In the genomic region with DNA sequence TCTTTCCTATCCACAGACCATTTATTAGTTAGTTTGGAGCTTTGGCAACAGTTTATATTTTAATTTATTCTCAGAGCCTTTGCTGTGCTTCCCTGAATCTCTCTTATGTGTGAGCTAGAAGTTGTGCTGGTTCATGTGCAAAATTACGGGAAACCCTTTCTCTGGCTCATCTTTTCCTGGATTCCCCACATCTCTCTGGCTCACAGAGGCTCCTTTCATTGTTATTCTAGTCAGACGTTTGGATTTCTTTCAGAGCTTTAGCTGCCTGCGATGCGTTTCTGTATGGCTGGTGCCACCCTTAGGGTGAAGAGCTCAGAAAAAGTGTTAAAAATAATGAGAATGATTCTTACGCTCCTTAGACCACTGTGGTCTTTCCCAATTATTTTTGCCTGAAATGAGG, we compare ENCODE assay signal across 21 cellular contexts. TPM values are rescaled to one million over a fixed set of nuclear protein-coding genes. Genes with fewer than 3 reads are reported as not detected.
A peak's percentile ranks its signal among the peaks of the same experiment; 100 is the strongest.
DNase-seq lines count a peak whose midpoint lies in the region; ATAC-seq, FAIRE-seq and TF ChIP-seq lines count a peak whose summit lies in the region.
"Had no signal": no experiment of that assay in that cellular context is flagged by ENCODE, and none has a peak within 500 bp of the region (broad histone marks: within the 10 kb centered on the region; RNA-seq: fewer than 3 reads in every experiment).

No MANE protein-coding gene starts in this region.

- H3K27ac ChIP-seq in ovary (no peak overlapping the region), trophoblast cell (ENCODE audit: low read depth, low read length) (no peak overlapping the region), tibial artery (peak overlapping the region in 1 of 2 donors; percentile 21)
- H3K27ac ChIP-seq: coronary artery, right atrium auricular region had no signal

- no peak overlapping the region for H2BK12ac ChIP-seq in trophoblast cell (ENCODE audit: low read length)

- peak overlapping the region; percentile 77 for H3K9ac ChIP-seq in adipocyte (ENCODE audit: low read length)
- no peak overlapping the region for H3K9ac ChIP-seq in trophoblast cell (ENCODE audit: low read length)

- no peaks in the 10 kb centered on the region for H3K79me1 ChIP-seq in trophoblast cell (ENCODE audit: low read length)

- H2AK5ac ChIP-seq in trophoblast cell (ENCODE audit: low read length) = no peak overlapping the region

- DNase-seq in GM19239 (ENCODE audit: insufficient read length, low spot score) (no peak), adipocyte (ENCODE audit: low read depth) (no peak), foreskin melanocyte (peak; percentile 49), ovary (no peak), trophoblast cell (no peak), tibial artery (no peak), T-helper 9 cell (no peak)
- DNase-seq: ACHN; activated CD4-positive, CD25-positive, alpha-beta regulatory T cell; activated CD8-positive, alpha-beta memory T cell treated with anti-CD3 and anti-CD28 coated beads for 24 hours; CD4-positive, CD25-positive, alpha-beta regulatory T cell; DND-41; HFFc6; NCI-H1694 treated with DMSO at 0.1 percent for 48 hours; stimulated activated CD4-positive, alpha-beta T cell treated with anti-CD3 and anti-CD28 coated beads, Interleukin-1b, Interleukin-23, amount 100 ng/mL, for 48 hours; T-helper 2 cell had no signal

- peak; percentile 26 for TF ChIP-seq EP300 in ovary (IDR thresholded peaks at IDR 0.05)

- H2BK5ac ChIP-seq in trophoblast cell (ENCODE audit: low read depth, low read length, poor library complexity) = no peak overlapping the region

- H3K9me3 ChIP-seq in adipocyte (ENCODE audit: control insufficient read depth, low read length) (peaks cover 4% of the 10 kb centered on the region), ovary (no peaks in the 10 kb centered on the region), trophoblast cell (ENCODE audit: insufficient read depth, low read depth, low read length) (no peaks in the 10 kb centered on the region), tibial artery (no peaks in the 10 kb centered on the region)

- H3K79me2 ChIP-seq in trophoblast cell (ENCODE audit: control insufficient read depth, insufficient read depth, low read length, poor library complexity) = no peaks in the 10 kb centered on the region

- intact Hi-C loops in ovary (cut with DNase I) = no loop called here
- intact Hi-C loops in tibial artery (cut with DNase I; ENCODE audit: low total_unique reads) = no loop called here

- FAIRE-seq in GM19239 (lab: Jason Lieb, UNC) = peak; percentile 8
- FAIRE-seq: endothelial cell of umbilical vein, islet of Langerhans had no signal

- H2AFZ ChIP-seq in trophoblast cell (ENCODE audit: insufficient read depth, low read length, poor library complexity) = no peak overlapping the region

- H4K91ac ChIP-seq in trophoblast cell (ENCODE audit: low read depth, low read length) = no peak overlapping the region

- H3K36me3 ChIP-seq in adipocyte (ENCODE audit: control insufficient read depth, insufficient read depth, low read length, severe bottlenecking) = peaks cover 4% of the 10 kb centered on the region
- no peaks in the 10 kb centered on the region for H3K36me3 ChIP-seq in ovary
- peaks cover 0 to 1% of the 10 kb centered on the region in 2 experiments for H3K36me3 ChIP-seq in trophoblast cell (ENCODE audit: control insufficient read depth in 1 of 2, insufficient read depth in 2 of 2, low read length in 2 of 2)
- no peaks in the 10 kb centered on the region for H3K36me3 ChIP-seq in tibial artery
- H3K36me3 ChIP-seq: right atrium auricular region had no signal

- no peak overlapping the region for H3K23ac ChIP-seq in trophoblast cell (ENCODE audit: low read length)

- H3K4ac ChIP-seq in trophoblast cell (ENCODE audit: low read depth, low read length) = no peak overlapping the region

- H3K18ac ChIP-seq in trophoblast cell (ENCODE audit: low read length) = no peak overlapping the region

- H3K4me3 ChIP-seq in adipocyte (ENCODE audit: low read length) (peak overlapping the region; percentile 30), ovary (no peak overlapping the region), trophoblast cell (ENCODE audit: low read depth, low read length) (no peak overlapping the region), tibial artery (no peak overlapping the region)
- H3K4me3 ChIP-seq: coronary artery, right atrium auricular region had no signal

- H3K4me1 ChIP-seq in adipocyte (ENCODE audit: control insufficient read depth, insufficient read depth, low read length) (peaks cover 67% of the 10 kb centered on the region), ovary (ENCODE audit: insufficient read depth) (peaks cover 3% of the 10 kb centered on the region), trophoblast cell (ENCODE audit: control insufficient read depth in 1 of 2, insufficient read depth in 2 of 2, low read length in 2 of 2) (peaks cover 0 to 1% of the 10 kb centered on the region in 2 experiments), tibial artery (peaks cover 0 to 8% (median 1%) of the 10 kb centered on the region in 4 donors)
- H3K4me1 ChIP-seq: right atrium auricular region had no signal

- TF ChIP-seq CTCF in ovary (IDR thresholded peaks at IDR 0.05) (no peak), tibial artery (IDR thresholded peaks at IDR 0.05) (no peak)

- H3K14ac ChIP-seq in trophoblast cell (ENCODE audit: low read length) = no peak overlapping the region

- H2BK120ac ChIP-seq in trophoblast cell (ENCODE audit: insufficient read depth, low read length, poor library complexity) = no peak overlapping the region

- H3K27me3 ChIP-seq in adipocyte (replicated peaks; ENCODE audit: control insufficient read depth, insufficient read depth, low read length) (no peaks in the 10 kb centered on the region), ovary (no peaks in the 10 kb centered on the region), trophoblast cell (ENCODE audit: insufficient read depth, low read length) (no peaks in the 10 kb centered on the region), tibial artery (no peaks in the 10 kb centered on the region)
- H3K27me3 ChIP-seq: right atrium auricular region had no signal

- ATAC-seq in HG03196 (IDR thresholded peaks at IDR 0.05; ENCODE audit: unreplicated experiment) = no peak

- TF ChIP-seq POLR2A in ovary (IDR thresholded peaks at IDR 0.05) = no peak

- 44 to 60% (median 49%) methylated on average over 5 of the region's 5 CpGs for WGBS in ovary, 3 donors
- WGBS in trophoblast cell (ENCODE audit: extremely low coverage, insufficient coverage, insufficient read length) = no CpG with 5 or more reads among the region's 5 CpGs

- no peak overlapping the region for H4K8ac ChIP-seq in trophoblast cell (ENCODE audit: low read depth, low read length)

- H3K4me2 ChIP-seq in trophoblast cell (ENCODE audit: low read length) = no peak overlapping the region

- no peak overlapping the region for H4K12ac ChIP-seq in trophoblast cell (ENCODE audit: low read depth, low read length)

RNA-seq across cellular contexts. Expression of a gene that starts 53.3 kb away (rescaled TPM):
- 10 to 100 TPM; 24.0 to 42.5 (median 30.3) TPM for total RNA-seq in ovary
- polyA plus RNA-seq in ovary = 10 to 100 TPM; 18.9 to 42.6 TPM
- 19.3 and 20.4 TPM in 2 replicates for polyA plus RNA-seq in trophoblast cell (2013)
